ENCODE assay signal across 19 cellular contexts in genomic region chr3:31439888-31440287, GRCh38.
"Had no signal": no experiment of that assay in that cellular context is flagged by ENCODE, and none has a peak within 500 bp of the region (broad histone marks: within the 10 kb centered on the region; RNA-seq: fewer than 3 reads in every experiment).

No MANE protein-coding gene starts in this region.

- H3K27ac ChIP-seq: foreskin keratinocyte, lower lobe of right lung, pancreas, transverse colon, vagina had no signal

- DNase-seq: activated CD4-positive, alpha-beta memory T cell treated with anti-CD3 and anti-CD28 coated beads, Interleukin-2, amount 10 ng/mL, durations not matched to agents 7 days and 5 days; activated CD4-positive, alpha-beta T cell treated with anti-CD3 and anti-CD28 coated beads for 48 hours; activated effector memory CD4-positive, alpha-beta T cell treated with anti-CD3 and anti-CD28 coated beads, Interleukin-2, amount 50 U/mL, for 16 hours; activated naive CD4-positive, alpha-beta T cell treated with anti-CD3 and anti-CD28 coated beads, Interleukin-2, amount 10 ng/mL, durations not matched to agents 7 days and 5 days; activated T-cell treated with anti-CD3 and anti-CD28 coated beads for 4 hours; anterior cingulate cortex; dermis blood vessel endothelial cell; effector memory CD4-positive, alpha-beta T cell; kidney; lower lobe of right lung; pancreas; right cardiac atrium; stimulated activated CD4-positive, alpha-beta T cell treated with anti-CD3 and anti-CD28 coated beads, Interleukin-12 subunit alpha, Interleukin-12 subunit beta, amount 100 ng/mL, for 4 hours; transverse colon had no signal

- H3K4me3 Mint-ChIP-seq: activated CD4-positive, alpha-beta memory T cell treated with anti-CD3 and anti-CD28 coated beads, Interleukin-2, amount 10 ng/mL, durations not matched to agents 7 days and 5 days; activated naive CD4-positive, alpha-beta T cell treated with anti-CD3 and anti-CD28 coated beads, Interleukin-2, amount 10 ng/mL, durations not matched to agents 7 days and 5 days; brain; natural killer cell treated with Interleukin-12 subunit alpha and Interleukin-12 subunit beta and Interleukin-15 and Interleukin-18, amount 100 ng/mL, for 72 hours; stimulated activated naive CD8-positive, alpha-beta T cell treated with anti-CD3 and anti-CD28 coated beads, Interleukin-15, Interleukin-2, amounts not matched to agents 100 ng/mL and 50 ng/mL, for 24 hours had no signal

- H3K27ac Mint-ChIP-seq: activated CD4-positive, alpha-beta memory T cell treated with anti-CD3 and anti-CD28 coated beads, Interleukin-2, amount 10 ng/mL, durations not matched to agents 7 days and 5 days; activated naive CD4-positive, alpha-beta T cell treated with anti-CD3 and anti-CD28 coated beads, Interleukin-2, amount 10 ng/mL, durations not matched to agents 7 days and 5 days; brain; natural killer cell treated with Interleukin-12 subunit alpha and Interleukin-12 subunit beta and Interleukin-15 and Interleukin-18, amount 100 ng/mL, for 72 hours; stimulated activated naive CD8-positive, alpha-beta T cell treated with anti-CD3 and anti-CD28 coated beads, Interleukin-15, Interleukin-2, amounts not matched to agents 100 ng/mL and 50 ng/mL, for 24 hours had no signal

- H3K9me3 ChIP-seq: pancreas had no signal

- ATAC-seq: foreskin keratinocyte; lower lobe of right lung; natural killer cell treated with Interleukin-12 subunit alpha and Interleukin-12 subunit beta and Interleukin-15 and Interleukin-18, amount 100 ng/mL, for 72 hours; pancreas; right cardiac atrium had no signal

- H3K27me3 ChIP-seq: foreskin keratinocyte, pancreas, transverse colon, vagina had no signal

- H3K36me3 Mint-ChIP-seq: brain had no signal

- H3K27me3 Mint-ChIP-seq: activated CD4-positive, alpha-beta memory T cell treated with anti-CD3 and anti-CD28 coated beads, Interleukin-2, amount 10 ng/mL, durations not matched to agents 7 days and 5 days; activated naive CD4-positive, alpha-beta T cell treated with anti-CD3 and anti-CD28 coated beads, Interleukin-2, amount 10 ng/mL, durations not matched to agents 7 days and 5 days; brain; stimulated activated naive CD8-positive, alpha-beta T cell treated with anti-CD3 and anti-CD28 coated beads, Interleukin-15, Interleukin-2, amounts not matched to agents 100 ng/mL and 50 ng/mL, for 24 hours had no signal

- H3K4me1 ChIP-seq: foreskin keratinocyte, lower lobe of right lung, pancreas, transverse colon, vagina had no signal

- H3K36me3 ChIP-seq: lower lobe of right lung, pancreas, transverse colon, vagina had no signal

- H3K4me3 ChIP-seq: lower lobe of right lung, pancreas, transverse colon, vagina had no signal

- H3K4me1 Mint-ChIP-seq: activated CD4-positive, alpha-beta memory T cell treated with anti-CD3 and anti-CD28 coated beads, Interleukin-2, amount 10 ng/mL, durations not matched to agents 7 days and 5 days had no signal
